Comparison of ENCODE assay signal across 7 cellular contexts in genomic region chr1:6625579-6626149, GRCh38. TPM values are rescaled to one million over a fixed set of nuclear protein-coding genes. Genes with fewer than 3 reads are reported as not detected.
A peak's percentile ranks its signal among the peaks of the same experiment; 100 is the strongest.
DNase-seq lines count a peak whose midpoint lies in the region; ATAC-seq and TF ChIP-seq lines count a peak whose summit lies in the region.

No MANE protein-coding gene starts in this region.

- peak overlapping the region; percentile 61 for H2AFZ ChIP-seq in osteoblast (ENCODE audit: low read length)

- TF ChIP-seq CTCF in VCaP (conservative IDR thresholded peaks at IDR 0.05) (no peak), fibroblast of pulmonary artery (IDR thresholded peaks at IDR 0.05; ENCODE audit: low read length, missing control alignments) (no peak), osteoblast (IDR thresholded peaks at IDR 0.05; ENCODE audit: extremely low read depth, low read depth, low read length) (no peak)

- peaks cover 76% of the 10 kb centered on the region for H3K79me2 ChIP-seq in osteoblast (ENCODE audit: insufficient read depth, low read length)

- H3K27me3 ChIP-seq in osteoblast (ENCODE audit: insufficient read depth, low read length), result no peaks in the 10 kb centered on the region

- no peaks in the 10 kb centered on the region for H3K9me3 ChIP-seq in osteoblast (ENCODE audit: low read depth, low read length)

- H3K36me3 ChIP-seq in osteoblast (ENCODE audit: insufficient read depth, low read length), result peaks cover 62% of the 10 kb centered on the region

- H3K4me3 ChIP-seq in fibroblast of pulmonary artery (replicated peaks; ENCODE audit: low read depth, low read length), result peak overlapping the region; percentile 71
- H3K4me3 ChIP-seq in osteoblast (ENCODE audit: insufficient read depth, low read length), result peak overlapping the region; percentile 76

- H3K4me1 ChIP-seq in osteoblast (ENCODE audit: insufficient read depth, low read length), result peaks cover 9% of the 10 kb centered on the region

- peaks cover 41% of the 10 kb centered on the region for H4K20me1 ChIP-seq in osteoblast (ENCODE audit: insufficient read depth, low read length)

- DNase-seq in fibroblast of pulmonary artery (ENCODE audit: low read depth) (peak; percentile 60), osteoblast (ENCODE audit: insufficient read length, low spot score, missing footprints) (peak; percentile 96)
- no peak for DNase-seq in effector CD8-positive, alpha-beta T cell (lab: John Stamatoyannopoulos, UW)

- H3K27ac ChIP-seq in VCaP, result peak overlapping the region; percentile 96
- H3K27ac ChIP-seq in osteoblast (ENCODE audit: low read depth, low read length), result peak overlapping the region; percentile 70

- H3K4me2 ChIP-seq in osteoblast (ENCODE audit: insufficient read depth, low read length), result peak overlapping the region; percentile 81

- peak; percentile 26 for ATAC-seq in GM18517 (IDR thresholded peaks at IDR 0.05; ENCODE audit: unreplicated experiment)
- peak; percentile 29 for ATAC-seq in HG03135 (IDR thresholded peaks at IDR 0.05; ENCODE audit: unreplicated experiment)
- no peak for ATAC-seq in HG02870 (IDR thresholded peaks at IDR 0.05; ENCODE audit: unreplicated experiment)

RNA-seq across cellular contexts. Expression of gene THAP3, which starts 1.0 kb away (rescaled TPM):
- total RNA-seq in osteoblast, result 19.2 and 19.5 TPM in 2 replicates

RNA-seq across cellular contexts. Expression of gene PHF13, which starts 12.1 kb away (rescaled TPM):
- total RNA-seq in osteoblast, result 13.4 and 16.8 TPM in 2 replicates

RNA-seq across cellular contexts. Expression of gene KLHL21, which starts 23.0 kb away (rescaled TPM):
- total RNA-seq in osteoblast, result 76.3 and 86.1 TPM in 2 replicates

RNA-seq across cellular contexts. Expression of gene ZBTB48, which starts 45.9 kb away (rescaled TPM):
- 11.5 and 14.5 TPM in 2 replicates for total RNA-seq in osteoblast
